In genomic region chr13:96481482-96481881, GRCh38 we compare ENCODE assay signal across 22 cellular contexts.
"Had no signal": no experiment of that assay in that cellular context is flagged by ENCODE, and none has a peak within 500 bp of the region (broad histone marks: within the 10 kb centered on the region; RNA-seq: fewer than 3 reads in every experiment).

No MANE protein-coding gene starts in this region.

- H3K4me1 ChIP-seq: SJSA1 had no signal

- H3K36me3 ChIP-seq: SJSA1 had no signal

- H3K27ac ChIP-seq: SJSA1, SK-N-MC had no signal

- H3K9me3 ChIP-seq: SJSA1 had no signal

- FAIRE-seq: RCC 7860 had no signal

- H3K4me3 ChIP-seq: SJSA1, SK-N-MC had no signal

- DNase-seq: KBM-7, MV-4-11, NCI-H1048, NCI-H1105, NCI-H1417, NCI-H1436 treated with DMSO at 0.1 percent for 48 hours, NCI-H1694, NCI-H187 treated with DMSO at 0.1 percent for 48 hours, NCI-H2029 treated with DMSO at 0.1 percent for 48 hours, NCI-H2171 treated with DMSO at 0.1 percent for 48 hours, NCI-H345, NCI-H446 treated with DMSO at 0.1 percent for 48 hours, NCI-H510A treated with DMSO at 0.1 percent for 48 hours, NCI-H526, NCI-H82, Right ventricle myocardium superior, RPMI8226, SIG-M5, SW 1271 had no signal
